25 cellular contexts compared by ENCODE assay signal in genomic region chr7:70835658-70836057, GRCh38.
"Had no signal": no experiment of that assay in that cellular context is flagged by ENCODE, and none has a peak within 500 bp of the region (broad histone marks: within the 10 kb centered on the region; RNA-seq: fewer than 3 reads in every experiment).

No MANE protein-coding gene starts in this region.

- H3K27me3 Mint-ChIP-seq: activated CD4-positive, alpha-beta T cell treated with anti-CD3 and anti-CD28 coated beads, Interleukin-2, amount 10 ng/mL, durations not matched to agents 24 days and 14 days; activated naive CD4-positive, alpha-beta T cell treated with anti-CD3 and anti-CD28 coated beads, Interleukin-2, amount 10 ng/mL, durations not matched to agents 7 days and 5 days; activated naive CD8-positive, alpha-beta T cell treated with anti-CD3 and anti-CD28 coated beads, Interleukin-2, amount 50 U/mL, for 24 hours had no signal

- H3K4me3 Mint-ChIP-seq: activated CD4-positive, alpha-beta T cell treated with anti-CD3 and anti-CD28 coated beads, Interleukin-2, amount 10 ng/mL, durations not matched to agents 24 days and 14 days; activated CD8-positive, alpha-beta T cell treated with anti-CD3 and anti-CD28 coated beads, Interleukin-2, amount 10 ng/mL, durations not matched to agents 7 days and 5 days; activated naive CD4-positive, alpha-beta T cell treated with anti-CD3 and anti-CD28 coated beads, Interleukin-2, amount 10 ng/mL, durations not matched to agents 7 days and 5 days; activated naive CD8-positive, alpha-beta T cell; activated naive CD8-positive, alpha-beta T cell treated with anti-CD3 and anti-CD28 coated beads, Interleukin-2, amount 50 U/mL, for 24 hours; activated T-cell treated with anti-CD3 and anti-CD28 coated beads, Interleukin-2, amount 50 U/mL, for 24 hours; brain had no signal

- H3K9ac ChIP-seq: KMS-11 had no signal

- H3K27ac Mint-ChIP-seq: activated CD4-positive, alpha-beta T cell treated with anti-CD3 and anti-CD28 coated beads, Interleukin-2, amount 10 ng/mL, durations not matched to agents 24 days and 14 days; activated CD8-positive, alpha-beta T cell treated with anti-CD3 and anti-CD28 coated beads, Interleukin-2, amount 10 ng/mL, durations not matched to agents 7 days and 5 days; activated naive CD4-positive, alpha-beta T cell treated with anti-CD3 and anti-CD28 coated beads, Interleukin-2, amount 10 ng/mL, durations not matched to agents 7 days and 5 days; activated naive CD8-positive, alpha-beta T cell; activated naive CD8-positive, alpha-beta T cell treated with anti-CD3 and anti-CD28 coated beads, Interleukin-2, amount 50 U/mL, for 24 hours; activated T-cell treated with anti-CD3 and anti-CD28 coated beads, Interleukin-2, amount 50 U/mL, for 24 hours had no signal

- H3K9me3 Mint-ChIP-seq: activated naive CD8-positive, alpha-beta T cell treated with anti-CD3 and anti-CD28 coated beads, Interleukin-2, amount 50 U/mL, for 24 hours; activated T-cell treated with anti-CD3 and anti-CD28 coated beads, Interleukin-2, amount 50 U/mL, for 24 hours had no signal

- H3K4me3 ChIP-seq: SJCRH30, SK-N-MC had no signal

- H3K27me3 ChIP-seq: SJCRH30 had no signal

- H3K36me3 Mint-ChIP-seq: activated naive CD4-positive, alpha-beta T cell treated with anti-CD3 and anti-CD28 coated beads, Interleukin-2, amount 10 ng/mL, durations not matched to agents 7 days and 5 days; activated naive CD8-positive, alpha-beta T cell had no signal

- H3K4me1 Mint-ChIP-seq: activated CD4-positive, alpha-beta T cell treated with anti-CD3 and anti-CD28 coated beads, Interleukin-2, amount 10 ng/mL, durations not matched to agents 24 days and 14 days; activated naive CD4-positive, alpha-beta T cell treated with anti-CD3 and anti-CD28 coated beads, Interleukin-2, amount 10 ng/mL, durations not matched to agents 7 days and 5 days; activated naive CD8-positive, alpha-beta T cell treated with anti-CD3 and anti-CD28 coated beads, Interleukin-2, amount 50 U/mL, for 24 hours had no signal

- DNase-seq: activated CD4-positive, alpha-beta T cell treated with anti-CD3 and anti-CD28 coated beads, Interleukin-2, amount 10 ng/mL, durations not matched to agents 24 days and 14 days; activated CD4-positive, alpha-beta T cell treated with anti-CD3 and anti-CD28 coated beads, Interleukin-2, amount 50 U/mL, for 4 hours; activated CD8-positive, alpha-beta T cell treated with anti-CD3 and anti-CD28 coated beads, Interleukin-2, amount 10 ng/mL, durations not matched to agents 7 days and 5 days; activated naive CD4-positive, alpha-beta T cell treated with anti-CD3 and anti-CD28 coated beads, Interleukin-2, amount 10 ng/mL, durations not matched to agents 7 days and 5 days; activated naive CD8-positive, alpha-beta T cell treated with anti-CD3 and anti-CD28 coated beads, Interleukin-2, amount 50 U/mL, for 24 hours; activated T-cell treated with anti-CD3 and anti-CD28 coated beads, Interleukin-2, amount 50 U/mL, for 24 hours; anterior cingulate cortex; caudate nucleus; cerebellar nuclear complex; NCI-H1092 treated with DMSO at 0.1 percent for 48 hours; NCI-H1417 treated with DMSO at 0.1 percent for 48 hours; NCI-H1930; NCI-H2081 treated with DMSO at 0.1 percent for 48 hours; NCI-H226; NCI-H446 treated with DMSO at 0.1 percent for 48 hours; NCI-H524 treated with DMSO at 0.1 percent for 48 hours; SHP77; SJCRH30; T1000; WERI-Rb-1 had no signal

- ATAC-seq: activated CD8-positive, alpha-beta T cell treated with anti-CD3 and anti-CD28 coated beads, Interleukin-2, amount 10 ng/mL, durations not matched to agents 7 days and 5 days; activated naive CD8-positive, alpha-beta T cell treated with anti-CD3 and anti-CD28 coated beads, Interleukin-2, amount 50 U/mL, for 24 hours; Panc1 had no signal

- H3K36me3 ChIP-seq: SJCRH30, WERI-Rb-1 had no signal

- H3K4me2 ChIP-seq: KMS-11 had no signal

- H3K27ac ChIP-seq: KMS-11, SJCRH30, SK-N-MC, WERI-Rb-1 had no signal
